In genomic region chr7:155787171-155787851, GRCh38 we compare ENCODE assay signal across 8 cellular contexts. TPM values are rescaled to one million over a fixed set of nuclear protein-coding genes. Genes with fewer than 3 reads are reported as not detected.
DNase-seq lines count a peak whose midpoint lies in the region.

No MANE protein-coding gene starts in this region.

- peaks cover 9 to 26% (median 14%) of the 10 kb centered on the region in 3 donors for H3K36me3 Mint-ChIP-seq in CD8-positive, alpha-beta memory T cell

- no peaks in the 10 kb centered on the region for H3K9me3 ChIP-seq in iPS-15b (ENCODE audit: control insufficient read depth, insufficient read depth, low read length)
- H3K9me3 ChIP-seq in CD8-positive, alpha-beta memory T cell (ENCODE audit: low read length) = no peaks in the 10 kb centered on the region

- peaks cover 4 to 6% of the 10 kb centered on the region in 2 donors for H3K27me3 Mint-ChIP-seq in CD8-positive, alpha-beta memory T cell

- no peak overlapping the region for H3K9ac ChIP-seq in iPS-15b (ENCODE audit: low read depth, low read length)

- CTCF ChIA-PET in CD8-positive, alpha-beta memory T cell (lab: Charles Lee) = no interaction called here

- H3K27ac Mint-ChIP-seq in CD8-positive, alpha-beta memory T cell = no peak overlapping the region

- POLR2A ChIA-PET in CD8-positive, alpha-beta memory T cell (lab: Charles Lee) = no interaction called here

- H3K27ac ChIP-seq in skin epidermis = peak overlapping the region in 3 of 21 experiments; percentile 0 to 8 (median 6)
- H3K27ac ChIP-seq in CD8-positive, alpha-beta memory T cell (ENCODE audit: low read depth, low read length) = no peak overlapping the region

- peaks cover 8 to 13% (median 11%) of the 10 kb centered on the region in 3 donors for H3K4me1 Mint-ChIP-seq in CD8-positive, alpha-beta memory T cell

- H3K27me3 ChIP-seq in H7 (ENCODE audit: control insufficient read depth, insufficient read depth, low read length) (peaks cover 11% of the 10 kb centered on the region), iPS-15b (ENCODE audit: control insufficient read depth, insufficient read depth, low read length) (peaks cover 10% of the 10 kb centered on the region)
- H3K27me3 ChIP-seq in CD8-positive, alpha-beta memory T cell (ENCODE audit: insufficient read depth, low read length, poor library complexity, severe bottlenecking) = no peaks in the 10 kb centered on the region

- no peaks in the 10 kb centered on the region for H3K4me1 ChIP-seq in iPS-15b (ENCODE audit: control insufficient read depth, insufficient read depth, low read length)
- no peaks in the 10 kb centered on the region for H3K4me1 ChIP-seq in CD8-positive, alpha-beta memory T cell (ENCODE audit: insufficient read depth, low read length)

- peak overlapping the region in 3 of 7 donors; percentile 30 to 37 (median 32) for H3K4me3 Mint-ChIP-seq in CD8-positive, alpha-beta memory T cell

- H3K4me3 ChIP-seq in H7 (ENCODE audit: insufficient read depth, low read depth, low read length) (peak overlapping the region; percentile 48), iPS-15b (ENCODE audit: low read depth, low read length) (peak overlapping the region; percentile 43), skin epidermis (peak overlapping the region; percentile 6 to 37 (median 25))
- H3K4me3 ChIP-seq in CD8-positive, alpha-beta memory T cell (ENCODE audit: low read length) = no peak overlapping the region

- no peaks in the 10 kb centered on the region for H3K9me3 Mint-ChIP-seq in CD8-positive, alpha-beta memory T cell

- DNase-seq in H7 (peak; percentile 90), astrocyte of the hippocampus (ENCODE audit: low read depth, low spot score) (peak; percentile 56), AML-193 (lab: John Stamatoyannopoulos, UW) (no peak)
- no peak for DNase-seq in stimulated activated CD8-positive, alpha-beta memory T cell treated with anti-CD3 and anti-CD28 coated beads, Interleukin-4, amount 100 ng/mL, for 48 hours
- DNase-seq in CD8-positive, alpha-beta memory T cell = no peak
- DNase-seq in activated naive CD4-positive, alpha-beta T cell treated with anti-CD3 and anti-CD28 coated beads, Interleukin-2, amount 50 U/mL, for 16 hours = no peak

- H3K36me3 ChIP-seq in H7 (replicated peaks; ENCODE audit: control insufficient read depth, insufficient read depth, low read length) = no peaks in the 10 kb centered on the region; the same call in 1 of the 2 replicates
- no peaks in the 10 kb centered on the region for H3K36me3 ChIP-seq in iPS-15b (ENCODE audit: control insufficient read depth, insufficient read depth, low read length)
- peaks cover 4% of the 10 kb centered on the region for H3K36me3 ChIP-seq in CD8-positive, alpha-beta memory T cell (ENCODE audit: insufficient read depth, low read length)

RNA-seq across cellular contexts. Expression of gene SHH, which starts 25.0 kb away (rescaled TPM):
- total RNA-seq in H7 (2014; rRNA removed; shearing (Covaris generic)) = 1.5 and 4.6 TPM in 2 replicates
- total RNA-seq in CD8-positive, alpha-beta memory T cell = not detected
- polyA plus RNA-seq in CD8-positive, alpha-beta memory T cell = not detected

Comparison
In these comparisons a context has a peak if more than half of its experiments do, and no peak if none do; other contexts are left out.
1. DNase-seq: peak in H7 (single experiment) and astrocyte of the hippocampus (single experiment); none in stimulated activated CD8-positive, alpha-beta memory T cell treated with anti-CD3 and anti-CD28 coated beads, Interleukin-4, amount 100 ng/mL, for 48 hours (single experiment), AML-193 (0 of 2), CD8-positive, alpha-beta memory T cell (0 of 5) and activated naive CD4-positive, alpha-beta T cell treated with anti-CD3 and anti-CD28 coated beads, Interleukin-2, amount 50 U/mL, for 16 hours (single experiment).